2 cellular contexts compared by ENCODE assay signal in genomic region chr12:70443274-70443673, GRCh38.
A peak's percentile ranks its signal among the peaks of the same experiment; 100 is the strongest.
TF ChIP-seq lines count a peak whose summit lies in the region.

No MANE protein-coding gene starts in this region.

TF ChIP-seq in HepG2, 621 proteins besides CTCF, POLR2A, EP300 and RAD21 (continued from another document):
- TF ChIP-seq, protein P1, sequence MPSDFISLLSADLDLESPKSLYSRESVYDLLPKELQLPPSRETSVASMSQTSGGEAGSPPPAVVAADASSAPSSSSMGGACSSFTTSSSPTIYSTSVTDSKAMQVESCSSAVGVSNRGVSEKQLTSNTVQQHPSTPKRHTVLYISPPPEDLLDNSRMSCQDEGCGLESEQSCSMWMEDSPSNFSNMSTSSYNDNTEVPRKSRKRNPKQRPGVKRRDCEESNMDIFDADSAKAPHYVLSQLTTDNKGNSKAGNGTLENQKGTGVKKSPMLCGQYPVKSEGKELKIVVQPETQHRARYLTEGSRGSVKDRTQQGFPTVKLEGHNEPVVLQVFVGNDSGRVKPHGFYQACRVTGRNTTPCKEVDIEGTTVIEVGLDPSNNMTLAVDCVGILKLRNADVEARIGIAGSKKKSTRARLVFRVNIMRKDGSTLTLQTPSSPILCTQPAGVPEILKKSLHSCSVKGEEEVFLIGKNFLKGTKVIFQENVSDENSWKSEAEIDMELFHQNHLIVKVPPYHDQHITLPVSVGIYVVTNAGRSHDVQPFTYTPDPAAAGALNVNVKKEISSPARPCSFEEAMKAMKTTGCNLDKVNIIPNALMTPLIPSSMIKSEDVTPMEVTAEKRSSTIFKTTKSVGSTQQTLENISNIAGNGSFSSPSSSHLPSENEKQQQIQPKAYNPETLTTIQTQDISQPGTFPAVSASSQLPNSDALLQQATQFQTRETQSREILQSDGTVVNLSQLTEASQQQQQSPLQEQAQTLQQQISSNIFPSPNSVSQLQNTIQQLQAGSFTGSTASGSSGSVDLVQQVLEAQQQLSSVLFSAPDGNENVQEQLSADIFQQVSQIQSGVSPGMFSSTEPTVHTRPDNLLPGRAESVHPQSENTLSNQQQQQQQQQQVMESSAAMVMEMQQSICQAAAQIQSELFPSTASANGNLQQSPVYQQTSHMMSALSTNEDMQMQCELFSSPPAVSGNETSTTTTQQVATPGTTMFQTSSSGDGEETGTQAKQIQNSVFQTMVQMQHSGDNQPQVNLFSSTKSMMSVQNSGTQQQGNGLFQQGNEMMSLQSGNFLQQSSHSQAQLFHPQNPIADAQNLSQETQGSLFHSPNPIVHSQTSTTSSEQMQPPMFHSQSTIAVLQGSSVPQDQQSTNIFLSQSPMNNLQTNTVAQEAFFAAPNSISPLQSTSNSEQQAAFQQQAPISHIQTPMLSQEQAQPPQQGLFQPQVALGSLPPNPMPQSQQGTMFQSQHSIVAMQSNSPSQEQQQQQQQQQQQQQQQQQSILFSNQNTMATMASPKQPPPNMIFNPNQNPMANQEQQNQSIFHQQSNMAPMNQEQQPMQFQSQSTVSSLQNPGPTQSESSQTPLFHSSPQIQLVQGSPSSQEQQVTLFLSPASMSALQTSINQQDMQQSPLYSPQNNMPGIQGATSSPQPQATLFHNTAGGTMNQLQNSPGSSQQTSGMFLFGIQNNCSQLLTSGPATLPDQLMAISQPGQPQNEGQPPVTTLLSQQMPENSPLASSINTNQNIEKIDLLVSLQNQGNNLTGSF (CRISPR knock-in tag; IDR thresholded peaks at IDR 0.05): no peak
- TF ChIP-seq MAFF (IDR thresholded peaks at IDR 0.05; ENCODE audit: low read depth, low read length) (peak; percentile 30; the same call in 1 of the 2 replicates), MAFK (conservative IDR thresholded peaks at IDR 0.05 in 1 of 2, IDR thresholded peaks at IDR 0.05 in 1 of 2; ENCODE audit: low read length in 2 of 2) (peak; percentile 18 to 48; a peak in 3 of 4 replicates), SNAPC2 (CRISPR knock-in tag; IDR thresholded peaks at IDR 0.05) (no peak)

TF ChIP-seq in endothelial cell of umbilical vein, 7 proteins besides CTCF, POLR2A, EP300 and RAD21 (continued from another document):
- TF ChIP-seq MAX (IDR thresholded peaks at IDR 0.05; ENCODE audit: insufficient read depth, insufficient read length): no peak
- no peak for TF ChIP-seq FOS (IDR thresholded peaks at IDR 0.05; ENCODE audit: borderline replicate concordance, insufficient read depth, low read length)
- TF ChIP-seq POLR2AphosphoS5 (IDR thresholded peaks at IDR 0.05; ENCODE audit: insufficient read depth, low read depth, low read length): no peak
- TF ChIP-seq MYC (IDR thresholded peaks at IDR 0.05; ENCODE audit: low read depth, low read length): no peak
- no peak for TF ChIP-seq JUN (IDR thresholded peaks at IDR 0.05; ENCODE audit: borderline replicate concordance, insufficient read depth, insufficient read length, low read depth)
